18 cellular contexts compared by ENCODE assay signal in genomic region chr2:208545398-208546042, GRCh38.
DNase-seq lines count a peak whose midpoint lies in the region; ATAC-seq and TF ChIP-seq lines count a peak whose summit lies in the region.
"Had no signal": no experiment of that assay in that cellular context is flagged by ENCODE, and none has a peak within 500 bp of the region (broad histone marks: within the 10 kb centered on the region; RNA-seq: fewer than 3 reads in every experiment).

No MANE protein-coding gene starts in this region.

- no peaks in the 10 kb centered on the region for H3K9me3 Mint-ChIP-seq in neural progenitor cell

- H3K4me3 Mint-ChIP-seq in neural progenitor cell (no peak overlapping the region), T-helper 17 cell (no peak overlapping the region)
- H3K4me3 Mint-ChIP-seq: activated naive CD8-positive, alpha-beta T cell treated with anti-CD3 and anti-CD28 coated beads, Interleukin-2, amount 50 U/mL, for 24 hours; IgD-negative memory B cell; stimulated activated memory B cell treated with anti-CD40 and anti-IgM and Interleukin-4, amounts not matched to agents 10 μg/mL and 1 μg/mL and 100 μg/mL, for 72 hours had no signal

- no peaks in the 10 kb centered on the region for H3K36me3 ChIP-seq in neural progenitor cell
- H3K36me3 ChIP-seq: SJCRH30, upper lobe of right lung had no signal

- H3K9me3 ChIP-seq in neural progenitor cell (ENCODE audit: low read depth) (no peaks in the 10 kb centered on the region), T-helper 17 cell (ENCODE audit: control insufficient read depth, low read length, poor library complexity, severe bottlenecking) (no peaks in the 10 kb centered on the region)
- H3K9me3 ChIP-seq: SJCRH30, upper lobe of right lung had no signal

- H3K27ac Mint-ChIP-seq in neural progenitor cell (peak overlapping the region; percentile 60), T-helper 17 cell (no peak overlapping the region)
- H3K27ac Mint-ChIP-seq: activated naive CD8-positive, alpha-beta T cell treated with anti-CD3 and anti-CD28 coated beads, Interleukin-2, amount 50 U/mL, for 24 hours; IgD-negative memory B cell; stimulated activated memory B cell treated with anti-CD40 and anti-IgM and Interleukin-4, amounts not matched to agents 10 μg/mL and 1 μg/mL and 100 μg/mL, for 72 hours had no signal

- H3K27me3 ChIP-seq in neural progenitor cell, result no peaks in the 10 kb centered on the region
- H3K27me3 ChIP-seq: SJCRH30, upper lobe of right lung had no signal

- H3K36me3 Mint-ChIP-seq in neural progenitor cell, result no peaks in the 10 kb centered on the region
- no peaks in the 10 kb centered on the region for H3K36me3 Mint-ChIP-seq in T-helper 17 cell (ENCODE audit: low read depth)
- H3K36me3 Mint-ChIP-seq: IgD-negative memory B cell; stimulated activated memory B cell treated with anti-CD40 and anti-IgM and Interleukin-4, amounts not matched to agents 10 μg/mL and 1 μg/mL and 100 μg/mL, for 72 hours had no signal

- peak; percentile 63 for DNase-seq in HT-29 (ENCODE audit: low spot score)
- DNase-seq in NCI-H2029 treated with DMSO at 0.1 percent for 48 hours (lab: John Stamatoyannopoulos, UW), result peak; percentile 52
- DNase-seq in neural progenitor cell (ENCODE audit: low spot score), result peak; percentile 47
- DNase-seq in COLO829 (ENCODE audit: low spot score), result no peak
- no peak for DNase-seq in SK-N-DZ (ENCODE audit: low spot score)
- DNase-seq in T-helper 17 cell, result no peak
- DNase-seq: activated CD4-positive, alpha-beta T cell treated with anti-CD3 and anti-CD28 coated beads, Interleukin-2, amount 50 U/mL, for 48 hours; activated naive CD8-positive, alpha-beta T cell treated with anti-CD3 and anti-CD28 coated beads, Interleukin-2, amount 50 U/mL, for 24 hours; central memory CD4-positive, alpha-beta T cell; foreskin melanocyte; H7; NCI-H1048; nucleus accumbens; SJCRH30; upper lobe of right lung had no signal

- peak overlapping the region; percentile 19 for H3K27ac ChIP-seq in VCaP
- H3K27ac ChIP-seq in neural progenitor cell, result no peak overlapping the region
- H3K27ac ChIP-seq: SJCRH30, upper lobe of right lung had no signal

- peak overlapping the region; percentile 2 for H2AFZ ChIP-seq in neural progenitor cell (replicated peaks)

- H3K4me3 ChIP-seq in neural progenitor cell, result no peak overlapping the region
- H3K4me3 ChIP-seq: SJCRH30, upper lobe of right lung had no signal

- H3F3A ChIP-seq in neural progenitor cell (ENCODE audit: low read depth), result no peaks in the 10 kb centered on the region

- no peaks in the 10 kb centered on the region for H3K4me1 ChIP-seq in neural progenitor cell
- H3K4me1 ChIP-seq: SJCRH30, upper lobe of right lung had no signal

- no peak for ATAC-seq in T-helper 17 cell
- ATAC-seq: activated naive CD8-positive, alpha-beta T cell treated with anti-CD3 and anti-CD28 coated beads, Interleukin-2, amount 50 U/mL, for 24 hours; stimulated activated memory B cell treated with anti-CD40 and anti-IgM and Interleukin-4, amounts not matched to agents 10 μg/mL and 1 μg/mL and 100 μg/mL, for 72 hours; upper lobe of right lung had no signal

- no peaks in the 10 kb centered on the region for H3K4me1 Mint-ChIP-seq in neural progenitor cell
- H3K4me1 Mint-ChIP-seq in T-helper 17 cell, result no peaks in the 10 kb centered on the region
- H3K4me1 Mint-ChIP-seq: activated naive CD8-positive, alpha-beta T cell treated with anti-CD3 and anti-CD28 coated beads, Interleukin-2, amount 50 U/mL, for 24 hours; IgD-negative memory B cell; stimulated activated memory B cell treated with anti-CD40 and anti-IgM and Interleukin-4, amounts not matched to agents 10 μg/mL and 1 μg/mL and 100 μg/mL, for 72 hours had no signal

- H3K27me3 Mint-ChIP-seq in neural progenitor cell (ENCODE audit: insufficient read depth, low read depth), result peaks cover 2% of the 10 kb centered on the region
- H3K27me3 Mint-ChIP-seq in T-helper 17 cell, result no peaks in the 10 kb centered on the region
- H3K27me3 Mint-ChIP-seq: activated naive CD8-positive, alpha-beta T cell treated with anti-CD3 and anti-CD28 coated beads, Interleukin-2, amount 50 U/mL, for 24 hours; IgD-negative memory B cell; stimulated activated memory B cell treated with anti-CD40 and anti-IgM and Interleukin-4, amounts not matched to agents 10 μg/mL and 1 μg/mL and 100 μg/mL, for 72 hours had no signal

- TF ChIP-seq CTCF in VCaP (conservative IDR thresholded peaks at IDR 0.05) (no peak), neural progenitor cell (IDR thresholded peaks at IDR 0.05) (no peak)

- no peak overlapping the region for H3K4me2 ChIP-seq in neural progenitor cell

- H3K9ac ChIP-seq in neural progenitor cell, result no peak overlapping the region

- no peaks in the 10 kb centered on the region for H3K79me2 ChIP-seq in neural progenitor cell (ENCODE audit: low read depth)

- H4K20me1 ChIP-seq in neural progenitor cell (ENCODE audit: low read depth), result no peaks in the 10 kb centered on the region

Comparison
In these comparisons a context has a peak if more than half of its experiments do, and no peak if none do; other contexts are left out.
1. DNase-seq: peak in HT-29 (single experiment), NCI-H2029 treated with DMSO at 0.1 percent for 48 hours (single experiment) and neural progenitor cell (single experiment); none in COLO829 (single experiment), SK-N-DZ (single experiment) and T-helper 17 cell (0 of 3).